19 cellular contexts compared by ENCODE assay signal in genomic region chr7:55024776-55025175, GRCh38. TPM values are rescaled to one million over a fixed set of nuclear protein-coding genes. Genes with fewer than 3 reads are reported as not detected.
DNase-seq lines count a peak whose midpoint lies in the region; ATAC-seq and TF ChIP-seq lines count a peak whose summit lies in the region.
"Had no signal": no experiment of that assay in that cellular context is flagged by ENCODE, and none has a peak within 500 bp of the region (broad histone marks: within the 10 kb centered on the region; RNA-seq: fewer than 3 reads in every experiment).

No MANE protein-coding gene starts in this region.

- CTCF ChIA-PET in activated CD4-positive, alpha-beta memory T cell treated with anti-CD3 and anti-CD28 coated beads, Interleukin-2, amount 10 ng/mL, durations not matched to agents 7 days and 5 days (lab: Charles Lee), result no interaction called here

- H3K9me3 ChIP-seq in osteoblast (ENCODE audit: low read depth, low read length), result no peaks in the 10 kb centered on the region
- H3K9me3 ChIP-seq: SJSA1, upper lobe of left lung had no signal

- no peak overlapping the region for H2AFZ ChIP-seq in osteoblast (ENCODE audit: low read length)

- H3K4me1 ChIP-seq in osteoblast (ENCODE audit: insufficient read depth, low read length), result peaks cover 68% of the 10 kb centered on the region

- in situ Hi-C loops in G401 (cut with HindIII; ENCODE audit: low sequenced_read_pairs), result no loop called here

- peak; percentile 76 for DNase-seq in AG08395 (ENCODE audit: low spot score)
- DNase-seq in LHCN-M2 (ENCODE audit: low read depth), result peak; percentile 85
- peak; percentile 37 for DNase-seq in epithelial cell of esophagus (ENCODE audit: low read depth)
- DNase-seq in osteoblast (ENCODE audit: insufficient read length, low spot score, missing footprints), result peak; percentile 92
- no peak for DNase-seq in activated CD4-positive, alpha-beta memory T cell treated with anti-CD3 and anti-CD28 coated beads, Interleukin-2, amount 10 ng/mL, durations not matched to agents 7 days and 5 days
- DNase-seq in activated naive CD8-positive, alpha-beta T cell treated with anti-CD3 and anti-CD28 coated beads, Interleukin-2, amount 50 U/mL, for 24 hours, result no peak
- DNase-seq in G401 (ENCODE audit: low spot score), result no peak
- DNase-seq: activated CD4-positive, alpha-beta T cell treated with anti-CD3 and anti-CD28 coated beads for 4 hours; activated CD8-positive, alpha-beta memory T cell treated with anti-CD3 and anti-CD28 coated beads, Interleukin-2, amount 50 U/mL, for 48 hours; activated naive CD4-positive, alpha-beta T cell; effector CD8-positive, alpha-beta T cell; islet precursor cell; NCI-H446; stimulated activated CD4-positive, alpha-beta T cell treated with anti-CD3 and anti-CD28 coated beads, Interleukin-4, amount 100 ng/mL, for 4 hours; upper lobe of left lung had no signal

- no peak overlapping the region for H3K27ac Mint-ChIP-seq in activated CD4-positive, alpha-beta memory T cell treated with anti-CD3 and anti-CD28 coated beads, Interleukin-2, amount 10 ng/mL, durations not matched to agents 7 days and 5 days
- H3K27ac Mint-ChIP-seq in activated naive CD8-positive, alpha-beta T cell treated with anti-CD3 and anti-CD28 coated beads, Interleukin-2, amount 50 U/mL, for 24 hours, result no peak overlapping the region
- H3K27ac Mint-ChIP-seq: mesothelial cell of epicardium had no signal

- H3K4me3 ChIP-seq in epithelial cell of esophagus (ENCODE audit: low read length) (peak overlapping the region; percentile 2), osteoblast (ENCODE audit: insufficient read depth, low read length) (no peak overlapping the region)
- H3K4me3 ChIP-seq: SJSA1, upper lobe of left lung had no signal

- H3K4me3 Mint-ChIP-seq in activated CD4-positive, alpha-beta memory T cell treated with anti-CD3 and anti-CD28 coated beads, Interleukin-2, amount 10 ng/mL, durations not matched to agents 7 days and 5 days, result no peak overlapping the region
- no peak overlapping the region for H3K4me3 Mint-ChIP-seq in activated naive CD8-positive, alpha-beta T cell treated with anti-CD3 and anti-CD28 coated beads, Interleukin-2, amount 50 U/mL, for 24 hours
- H3K4me3 Mint-ChIP-seq: mesothelial cell of epicardium had no signal

- H3K9me3 Mint-ChIP-seq in activated CD4-positive, alpha-beta memory T cell treated with anti-CD3 and anti-CD28 coated beads, Interleukin-2, amount 10 ng/mL, durations not matched to agents 7 days and 5 days, result no peaks in the 10 kb centered on the region
- H3K9me3 Mint-ChIP-seq in activated naive CD8-positive, alpha-beta T cell treated with anti-CD3 and anti-CD28 coated beads, Interleukin-2, amount 50 U/mL, for 24 hours, result no peaks in the 10 kb centered on the region
- H3K9me3 Mint-ChIP-seq: mesothelial cell of epicardium had no signal

- POLR2A ChIA-PET in activated CD4-positive, alpha-beta memory T cell treated with anti-CD3 and anti-CD28 coated beads, Interleukin-2, amount 10 ng/mL, durations not matched to agents 7 days and 5 days (lab: Charles Lee), result no interaction called here

- peaks cover 37% of the 10 kb centered on the region for H3K27me3 Mint-ChIP-seq in activated CD4-positive, alpha-beta memory T cell treated with anti-CD3 and anti-CD28 coated beads, Interleukin-2, amount 10 ng/mL, durations not matched to agents 7 days and 5 days
- peaks cover 28% of the 10 kb centered on the region for H3K27me3 Mint-ChIP-seq in activated naive CD8-positive, alpha-beta T cell treated with anti-CD3 and anti-CD28 coated beads, Interleukin-2, amount 50 U/mL, for 24 hours

- peaks cover 26% of the 10 kb centered on the region for H4K20me1 ChIP-seq in osteoblast (ENCODE audit: insufficient read depth, low read length)

- no peak for ATAC-seq in activated naive CD8-positive, alpha-beta T cell treated with anti-CD3 and anti-CD28 coated beads, Interleukin-2, amount 50 U/mL, for 24 hours
- ATAC-seq in esophagus mucosa, result no peak
- ATAC-seq: sciatic nerve had no signal

- H3K27ac ChIP-seq in osteoblast (ENCODE audit: low read depth, low read length), result peak overlapping the region; percentile 69
- H3K27ac ChIP-seq: SJSA1 had no signal

- peaks cover 18% of the 10 kb centered on the region for H3K36me3 ChIP-seq in osteoblast (ENCODE audit: insufficient read depth, low read length)
- H3K36me3 ChIP-seq: upper lobe of left lung had no signal

- H3K36me3 Mint-ChIP-seq in activated CD4-positive, alpha-beta memory T cell treated with anti-CD3 and anti-CD28 coated beads, Interleukin-2, amount 10 ng/mL, durations not matched to agents 7 days and 5 days (ENCODE audit: low read depth), result no peaks in the 10 kb centered on the region
- H3K36me3 Mint-ChIP-seq in activated naive CD8-positive, alpha-beta T cell treated with anti-CD3 and anti-CD28 coated beads, Interleukin-2, amount 50 U/mL, for 24 hours (ENCODE audit: low read depth), result no peaks in the 10 kb centered on the region
- H3K36me3 Mint-ChIP-seq: mesothelial cell of epicardium had no signal

- peaks cover 98% of the 10 kb centered on the region for H3K79me2 ChIP-seq in osteoblast (ENCODE audit: insufficient read depth, low read length)

- no peaks in the 10 kb centered on the region for H3K4me1 Mint-ChIP-seq in activated CD4-positive, alpha-beta memory T cell treated with anti-CD3 and anti-CD28 coated beads, Interleukin-2, amount 10 ng/mL, durations not matched to agents 7 days and 5 days
- H3K4me1 Mint-ChIP-seq in activated naive CD8-positive, alpha-beta T cell treated with anti-CD3 and anti-CD28 coated beads, Interleukin-2, amount 50 U/mL, for 24 hours, result no peaks in the 10 kb centered on the region

- H3K27me3 ChIP-seq in osteoblast (ENCODE audit: insufficient read depth, low read length), result no peaks in the 10 kb centered on the region
- H3K27me3 ChIP-seq: SJSA1, upper lobe of left lung had no signal

- no peak for TF ChIP-seq CTCF in epithelial cell of esophagus (IDR thresholded peaks at IDR 0.05; ENCODE audit: insufficient read depth, low read depth, low read length, missing control alignments)
- TF ChIP-seq CTCF in osteoblast (IDR thresholded peaks at IDR 0.05; ENCODE audit: extremely low read depth, low read depth, low read length), result no peak

- peak overlapping the region; percentile 54 for H3K4me2 ChIP-seq in osteoblast (ENCODE audit: insufficient read depth, low read length)

RNA-seq across cellular contexts. Expression of gene EGFR, which starts 6.0 kb away (rescaled TPM):
- 78.7 and 94.1 TPM in 2 replicates for total RNA-seq in LHCN-M2 (2014; rRNA removed)
- 26.0 TPM for polyA plus RNA-seq in LHCN-M2 (2012)
- 104 and 110 TPM in 2 replicates for total RNA-seq in osteoblast
- total RNA-seq in activated CD4-positive, alpha-beta memory T cell treated with anti-CD3 and anti-CD28 coated beads, Interleukin-2, amount 10 ng/mL, durations not matched to agents 7 days and 5 days, result not detected
- total RNA-seq in G401 (2014; rRNA removed; shearing (Covaris generic)), result 0.12 and 0.68 TPM in 2 replicates
- total RNA-seq in esophagus mucosa, result 101 TPM

Comparison
In these comparisons a context has a peak if more than half of its experiments do, and no peak if none do; other contexts are left out.
1. DNase-seq: peak in AG08395 (single experiment), LHCN-M2 (single experiment), epithelial cell of esophagus (single experiment) and osteoblast (single experiment); none in activated CD4-positive, alpha-beta memory T cell treated with anti-CD3 and anti-CD28 coated beads, Interleukin-2, amount 10 ng/mL, durations not matched to agents 7 days and 5 days (single experiment), activated naive CD8-positive, alpha-beta T cell treated with anti-CD3 and anti-CD28 coated beads, Interleukin-2, amount 50 U/mL, for 24 hours (single experiment) and G401 (single experiment).
2. RNA of gene EGFR, which starts 6.0 kb away (total RNA-seq): 104 to 110 TPM in osteoblast, 101 TPM in esophagus mucosa (single experiment) and 78.7 to 94.1 TPM in LHCN-M2; 0.12 to 0.68 TPM in G401 and not detected in activated CD4-positive, alpha-beta memory T cell treated with anti-CD3 and anti-CD28 coated beads, Interleukin-2, amount 10 ng/mL, durations not matched to agents 7 days and 5 days; every median in the first group is over 10 times any median in the second.